ENCODE assay signal across 8 cellular contexts in the genomic region with DNA sequence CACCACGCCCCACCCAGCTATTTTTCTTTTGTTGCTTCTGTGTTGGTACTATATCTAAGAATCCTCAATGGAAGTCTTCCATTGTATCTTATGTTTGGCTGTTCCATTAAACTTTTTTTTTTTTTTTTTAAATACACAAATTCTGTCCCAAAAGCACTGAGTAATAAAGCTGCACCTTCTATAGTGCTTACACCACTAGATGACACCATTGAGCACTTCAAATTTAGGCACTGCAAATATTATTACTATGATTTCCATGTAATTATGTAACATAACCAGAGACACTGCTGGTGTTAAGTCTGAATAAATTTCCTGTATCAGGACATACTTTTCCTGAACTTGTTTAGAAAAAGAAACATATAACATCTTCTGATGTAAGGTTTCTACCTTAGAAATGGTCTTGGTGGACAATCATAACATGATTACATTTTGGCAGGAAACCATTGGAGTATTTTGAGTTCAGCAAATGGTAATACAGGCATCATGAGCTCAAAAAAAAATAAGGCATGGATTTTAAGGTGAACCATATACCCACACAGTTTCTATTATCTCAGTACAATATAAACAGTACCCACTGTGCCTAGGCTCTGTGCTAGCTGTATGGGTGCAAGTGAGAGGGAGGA.
DNase-seq lines count a peak whose midpoint lies in the region; ATAC-seq and TF ChIP-seq lines count a peak whose summit lies in the region.

No MANE protein-coding gene starts in this region.

- intact Hi-C loops in CD4-positive, alpha-beta memory T cell (cut with micrococcal nuclease), result no loop called here

- WGBS in mesenchymal stem cell, result no CpG with 5 or more reads among the region's 1 CpG

- H3K4me3 Mint-ChIP-seq in CD4-positive, alpha-beta memory T cell, result no peak overlapping the region

- H2BK15ac ChIP-seq in mesenchymal stem cell (ENCODE audit: low read depth, poor library complexity, severe bottlenecking), result no peak overlapping the region

- in situ Hi-C loops in KBM-7 (cut with MboI; ENCODE audit: low pct_unique_long_range_greater_than_20kb, low sequenced_read_pairs), result no loop called here

- H3K23ac ChIP-seq in mesenchymal stem cell (ENCODE audit: low read length in 2 of 2), result no peak overlapping the region

- H3K18ac ChIP-seq in mesenchymal stem cell (ENCODE audit: low read depth in 1 of 2, low read length in 2 of 2), result no peak overlapping the region

- H3K4me1 ChIP-seq in CD4-positive, alpha-beta memory T cell (ENCODE audit: insufficient read depth, low read length), result no peaks in the 10 kb centered on the region
- H3K4me1 ChIP-seq in mesenchymal stem cell (ENCODE audit: control insufficient read depth, insufficient read depth, low read depth, low read length), result no peaks in the 10 kb centered on the region

- H2AK5ac ChIP-seq in mesenchymal stem cell (ENCODE audit: low read length, severe bottlenecking), result no peak overlapping the region

- H2BK120ac ChIP-seq in mesenchymal stem cell (ENCODE audit: low read depth, low read length), result no peak overlapping the region

- CTCF ChIA-PET in CD4-positive, alpha-beta memory T cell (lab: Charles Lee; ENCODE audit: partially characterized antibody), result interaction anchor here (0.6 to 8.5 kb wide), 10 partner anchors 9 to 428 kb away, joined by 3 to 161 read pairs (median 4); a partner anchor contains a TSS

- H3K4ac ChIP-seq in mesenchymal stem cell (ENCODE audit: low read depth in 1 of 2, low read length in 2 of 2), result no peak overlapping the region

- TF ChIP-seq CTCF in cardiac fibroblast (IDR thresholded peaks at IDR 0.05; ENCODE audit: low read depth, low read length), result peak; percentile 68

- peak overlapping the region in 2 of 7 donors; percentile 37 to 69 for H3K27ac Mint-ChIP-seq in CD4-positive, alpha-beta memory T cell

- no peaks in the 10 kb centered on the region for H3K9me3 ChIP-seq in CD4-positive, alpha-beta memory T cell (ENCODE audit: control insufficient read depth in 1 of 2, low read length in 2 of 2)
- no peaks in the 10 kb centered on the region for H3K9me3 ChIP-seq in mesenchymal stem cell (ENCODE audit: control insufficient read depth, low read length)

- peak in 4 of 5 donors; percentile 19 to 39 (median 26) for DNase-seq in CD4-positive, alpha-beta memory T cell
- DNase-seq in KBM-7 (peak; percentile 43), cardiac fibroblast (ENCODE audit: low read depth in 2 of 2) (peak; percentile 78), mesenchymal stem cell (peak; percentile 38), mesenteric fat pad (ENCODE audit: low spot score) (no peak), NCI-H1048 (lab: John Stamatoyannopoulos, UW) (no peak)

- no peaks in the 10 kb centered on the region for H3K36me3 ChIP-seq in CD4-positive, alpha-beta memory T cell (ENCODE audit: insufficient read depth, low read length)
- H3K36me3 ChIP-seq in mesenchymal stem cell (ENCODE audit: control insufficient read depth in 1 of 2, insufficient read depth in 2 of 2, low read depth in 1 of 2, low read length in 2 of 2), result peaks cover 0 to 9% of the 10 kb centered on the region in 2 experiments

- H2BK5ac ChIP-seq in mesenchymal stem cell (ENCODE audit: low read depth, low read length, poor library complexity, severe bottlenecking), result no peak overlapping the region

- no peak overlapping the region for H3K27ac ChIP-seq in CD4-positive, alpha-beta memory T cell (ENCODE audit: low read depth, low read length)
- no peak overlapping the region for H3K27ac ChIP-seq in mesenchymal stem cell (ENCODE audit: low read length, poor library complexity, severe bottlenecking)

- ATAC-seq in HG02884 (IDR thresholded peaks at IDR 0.05; ENCODE audit: unreplicated experiment), result no peak
- no peak for ATAC-seq in HG03354 (IDR thresholded peaks at IDR 0.05; ENCODE audit: poor library complexity, severe bottlenecking, unreplicated experiment)

- H4K91ac ChIP-seq in mesenchymal stem cell (ENCODE audit: low read length), result no peak overlapping the region

- H3K9me3 Mint-ChIP-seq in CD4-positive, alpha-beta memory T cell, result no peaks in the 10 kb centered on the region

- H3K27me3 ChIP-seq in CD4-positive, alpha-beta memory T cell (ENCODE audit: insufficient read depth, low read length), result no peaks in the 10 kb centered on the region
- H3K27me3 ChIP-seq in mesenchymal stem cell (ENCODE audit: control insufficient read depth in 1 of 2, insufficient read depth in 1 of 2, low read length in 2 of 2), result no peaks in the 10 kb centered on the region

- H3K79me1 ChIP-seq in mesenchymal stem cell (replicated peaks; ENCODE audit: low read length, poor library complexity, severe bottlenecking), result peaks cover 7% of the 10 kb centered on the region

- no peak overlapping the region for H2BK12ac ChIP-seq in mesenchymal stem cell (ENCODE audit: low read length in 2 of 2)

- no peak overlapping the region for H3K4me3 ChIP-seq in CD4-positive, alpha-beta memory T cell (ENCODE audit: low read length in 2 of 2)
- H3K4me3 ChIP-seq in cardiac fibroblast (replicated peaks in 1 of 2; ENCODE audit: low read depth in 2 of 2, low read length in 2 of 2) (no peak overlapping the region), mesenchymal stem cell (ENCODE audit: insufficient read depth in 1 of 2, low read depth in 1 of 2, low read length in 2 of 2) (no peak overlapping the region)

- no peak overlapping the region for H3K4me2 ChIP-seq in mesenchymal stem cell (ENCODE audit: low read length, poor library complexity, severe bottlenecking)

- H2AFZ ChIP-seq in mesenchymal stem cell (ENCODE audit: low read depth, low read length), result no peak overlapping the region

- peaks cover 11 to 14% of the 10 kb centered on the region in 2 donors for H3K36me3 Mint-ChIP-seq in CD4-positive, alpha-beta memory T cell

- no peak overlapping the region for H3K9ac ChIP-seq in mesenchymal stem cell (ENCODE audit: low read length)

- H3K27me3 Mint-ChIP-seq in CD4-positive, alpha-beta memory T cell, result no peaks in the 10 kb centered on the region

- POLR2A ChIA-PET in CD4-positive, alpha-beta memory T cell (lab: Charles Lee; ENCODE audit: partially characterized antibody), result interaction anchor here (0.8 to 1.7 kb wide), 2 partner anchors 205 to 253 kb away, joined by 3 to 5 read pairs; no protein-coding TSS in a partner anchor

- no peak overlapping the region for H4K8ac ChIP-seq in mesenchymal stem cell (ENCODE audit: low read length)

- no peak overlapping the region for H3K14ac ChIP-seq in mesenchymal stem cell (ENCODE audit: low read length in 2 of 2)

- peaks cover 5 to 14% (median 7%) of the 10 kb centered on the region in 4 donors for H3K4me1 Mint-ChIP-seq in CD4-positive, alpha-beta memory T cell

Comparison
In these comparisons a context has a peak if more than half of its experiments do, and no peak if none do; other contexts are left out.
1. DNase-seq: peak in CD4-positive, alpha-beta memory T cell (4 of 5), KBM-7 (single experiment), cardiac fibroblast (2 of 2) and mesenchymal stem cell (single experiment); none in mesenteric fat pad (single experiment) and NCI-H1048 (single experiment).